Comparison of ENCODE assay signal across 25 cellular contexts in genomic region chr4:121824950-121825349, GRCh38. TPM values are rescaled to one million over a fixed set of nuclear protein-coding genes. Genes with fewer than 3 reads are reported as not detected.
DNase-seq lines count a peak whose midpoint lies in the region; ATAC-seq, FAIRE-seq and TF ChIP-seq lines count a peak whose summit lies in the region.
"Had no signal": no experiment of that assay in that cellular context is flagged by ENCODE, and none has a peak within 500 bp of the region (broad histone marks: within the 10 kb centered on the region; RNA-seq: fewer than 3 reads in every experiment).

No MANE protein-coding gene starts in this region.

- H4K20me1 ChIP-seq in smooth muscle cell (ENCODE audit: low read depth) = no peaks in the 10 kb centered on the region

- peak; percentile 18 for FAIRE-seq in GM18507 (lab: Jason Lieb, UNC)

- H3K36me3 Mint-ChIP-seq in CD8-positive, alpha-beta memory T cell = peaks cover 0 to 21% (median 0%) of the 10 kb centered on the region in 3 donors
- peaks cover 6% of the 10 kb centered on the region for H3K36me3 Mint-ChIP-seq in nephron (ENCODE audit: low read depth)

- H3K4me3 Mint-ChIP-seq in CD8-positive, alpha-beta memory T cell = peak overlapping the region in 4 of 7 donors; percentile 31 to 71 (median 38)
- H3K4me3 Mint-ChIP-seq in nephron = peak overlapping the region; percentile 60 to 76 (median 72)

- ATAC-seq in HG02763 (IDR thresholded peaks at IDR 0.05; ENCODE audit: unreplicated experiment) = no peak
- ATAC-seq: activated CD8-positive, alpha-beta T cell treated with anti-CD3 and anti-CD28 coated beads for 36 hours; gastroesophageal sphincter; psoas muscle had no signal

- WGBS in smooth muscle cell (ENCODE audit: low lambda C conversion rate) = 77% methylated on average over 2 of the region's 2 CpGs

- H3K27ac ChIP-seq in CD8-positive, alpha-beta memory T cell (ENCODE audit: low read depth, low read length) = no peak overlapping the region
- no peak overlapping the region for H3K27ac ChIP-seq in smooth muscle cell (ENCODE audit: low read depth)

- H3K4me3 ChIP-seq in CD8-positive, alpha-beta memory T cell (ENCODE audit: low read length) = no peak overlapping the region
- H3K4me3 ChIP-seq in adipocyte (ENCODE audit: low read length) (no peak overlapping the region), smooth muscle cell (no peak overlapping the region)

- no peak for DNase-seq in CD8-positive, alpha-beta memory T cell
- DNase-seq in GM18507 (ENCODE audit: extremely low spot score, insufficient read length, low read depth) = no peak
- no peak for DNase-seq in adipocyte (ENCODE audit: low read depth)
- DNase-seq in smooth muscle cell (lab: John Stamatoyannopoulos, UW; ENCODE audit: unreplicated experiment) = no peak
- no peak for DNase-seq in cerebellum (ENCODE audit: low spot score)
- DNase-seq: activated CD4-positive, CD25-positive, alpha-beta regulatory T cell; activated CD8-positive, alpha-beta T cell treated with anti-CD3 and anti-CD28 coated beads for 36 hours; activated naive CD4-positive, alpha-beta T cell treated with Interleukin-2 at 50 U/mL for 16 hours; activated T-cell treated with anti-CD3 and anti-CD28 coated beads, Interleukin-2, amount 50 U/mL, for 1 hour; AML-193; effector CD4-positive, alpha-beta T cell; esophagus squamous epithelium; IMR-90; kidney glomerular epithelial cell; NCI-H1436 treated with DMSO at 0.1 percent for 48 hours; NCI-H2171 treated with DMSO at 0.1 percent for 48 hours; psoas muscle; trophoblast cell had no signal

- H2AFZ ChIP-seq in smooth muscle cell (ENCODE audit: low read depth) = no peak overlapping the region

- H3K4me1 Mint-ChIP-seq in CD8-positive, alpha-beta memory T cell = peaks cover 17 to 32% (median 22%) of the 10 kb centered on the region in 3 donors
- peaks cover 22% of the 10 kb centered on the region for H3K4me1 Mint-ChIP-seq in nephron

- peak overlapping the region in 3 of 8 donors; percentile 35 to 43 (median 38) for H3K27ac Mint-ChIP-seq in CD8-positive, alpha-beta memory T cell
- peak overlapping the region; percentile 18 to 32 (median 28) for H3K27ac Mint-ChIP-seq in nephron

- no peak overlapping the region for H3K4me2 ChIP-seq in smooth muscle cell

- POLR2A ChIA-PET in CD8-positive, alpha-beta memory T cell (lab: Charles Lee) = interaction anchor here (1.5 to 2.2 kb wide), 2 partner anchors 23 to 45 kb away, joined by 3 to 10 read pairs; partner anchors contain the start of genes BBS7 and EXOSC9

- H3K27me3 Mint-ChIP-seq in CD8-positive, alpha-beta memory T cell = peaks cover 0 to 2% of the 10 kb centered on the region in 2 donors
- H3K27me3 Mint-ChIP-seq in nephron (ENCODE audit: low read depth) = no peaks in the 10 kb centered on the region
- H3K27me3 Mint-ChIP-seq: activated CD8-positive, alpha-beta T cell treated with anti-CD3 and anti-CD28 coated beads for 36 hours; central memory CD8-positive, alpha-beta T cell; stimulated activated naive CD8-positive, alpha-beta T cell treated with anti-CD3 and anti-CD28 coated beads, Interleukin-15, Interleukin-2, amounts not matched to agents 100 ng/mL and 50 ng/mL, for 24 hours had no signal

- peak overlapping the region; percentile 22 for H3K9ac ChIP-seq in adipocyte (ENCODE audit: low read length)
- no peak overlapping the region for H3K9ac ChIP-seq in smooth muscle cell (ENCODE audit: low read depth)

- H3F3A ChIP-seq in smooth muscle cell (ENCODE audit: low read depth) = no peaks in the 10 kb centered on the region

- H3K9me3 ChIP-seq in CD8-positive, alpha-beta memory T cell (ENCODE audit: low read length) = no peaks in the 10 kb centered on the region
- H3K9me3 ChIP-seq in adipocyte (ENCODE audit: control insufficient read depth, low read length) (no peaks in the 10 kb centered on the region), smooth muscle cell (replicated peaks; ENCODE audit: low read depth) (no peaks in the 10 kb centered on the region)
- H3K9me3 ChIP-seq: ascending aorta, esophagus squamous epithelium, gastroesophageal sphincter, psoas muscle had no signal

- CTCF ChIA-PET in CD8-positive, alpha-beta memory T cell (lab: Charles Lee) = interaction anchor here (1.2 to 1.6 kb wide), 2 partner anchors 22 to 24 kb away, joined by 3 to 5 read pairs; partner anchors contain the start of gene EXOSC9

- TF ChIP-seq CTCF in nephron (IDR thresholded peaks at IDR 0.05; ENCODE audit: unreplicated experiment in 3 of 3) = no peak
- TF ChIP-seq CTCF in smooth muscle cell (IDR thresholded peaks at IDR 0.05; ENCODE audit: borderline replicate concordance, insufficient read depth, poor library complexity, severe bottlenecking) = no peak

- no peaks in the 10 kb centered on the region for H3K36me3 ChIP-seq in CD8-positive, alpha-beta memory T cell (ENCODE audit: insufficient read depth, low read length)
- H3K36me3 ChIP-seq in adipocyte (ENCODE audit: control insufficient read depth, insufficient read depth, low read length, severe bottlenecking) (peaks cover 12% of the 10 kb centered on the region), smooth muscle cell (ENCODE audit: low read depth) (peaks cover 4% of the 10 kb centered on the region)

- no peaks in the 10 kb centered on the region for H3K9me3 Mint-ChIP-seq in CD8-positive, alpha-beta memory T cell
- no peaks in the 10 kb centered on the region for H3K9me3 Mint-ChIP-seq in nephron
- H3K9me3 Mint-ChIP-seq: activated CD8-positive, alpha-beta T cell treated with anti-CD3 and anti-CD28 coated beads for 36 hours; central memory CD8-positive, alpha-beta T cell; stimulated activated naive CD8-positive, alpha-beta T cell treated with anti-CD3 and anti-CD28 coated beads, Interleukin-15, Interleukin-2, amounts not matched to agents 100 ng/mL and 50 ng/mL, for 24 hours had no signal

- H3K4me1 ChIP-seq in CD8-positive, alpha-beta memory T cell (ENCODE audit: insufficient read depth, low read length) = peaks cover 5% of the 10 kb centered on the region
- H3K4me1 ChIP-seq in adipocyte (ENCODE audit: control insufficient read depth, insufficient read depth, low read length) (peaks cover 23% of the 10 kb centered on the region), smooth muscle cell (ENCODE audit: low read depth) (peaks cover 20% of the 10 kb centered on the region)

- H3K79me2 ChIP-seq in smooth muscle cell (ENCODE audit: low read depth) = peaks cover 24% of the 10 kb centered on the region

- H3K27me3 ChIP-seq in CD8-positive, alpha-beta memory T cell (ENCODE audit: insufficient read depth, low read length, poor library complexity, severe bottlenecking) = no peaks in the 10 kb centered on the region
- H3K27me3 ChIP-seq in adipocyte (replicated peaks; ENCODE audit: control insufficient read depth, insufficient read depth, low read length) = no peaks in the 10 kb centered on the region
- H3K27me3 ChIP-seq in smooth muscle cell (ENCODE audit: low read depth) = no peaks in the 10 kb centered on the region
- H3K27me3 ChIP-seq: ascending aorta, esophagus squamous epithelium, gastroesophageal sphincter had no signal

RNA-seq across cellular contexts. Expression of gene CCNA2, which starts 1.3 kb away (rescaled TPM):
- 10 to 100 TPM; 72.1 to 73.5 TPM for total RNA-seq in CD8-positive, alpha-beta memory T cell
- 0.28 TPM for polyA plus RNA-seq in CD8-positive, alpha-beta memory T cell
- total RNA-seq in smooth muscle cell (21.4 and 22.5 TPM in 2 replicates), cerebellum (17.1 TPM)
- polyA plus RNA-seq in smooth muscle cell = 13.0 and 16.2 TPM in 2 replicates
- total RNA-seq: ascending aorta had no signal

RNA-seq across cellular contexts. Expression of gene EXOSC9, which starts 23.8 kb away (rescaled TPM):
- total RNA-seq in CD8-positive, alpha-beta memory T cell = 10 to 100 TPM; 72.2 to 72.9 TPM
- polyA plus RNA-seq in CD8-positive, alpha-beta memory T cell = 41.7 TPM
- total RNA-seq in smooth muscle cell = 45.1 and 56.2 TPM in 2 replicates
- 27.6 and 31.8 TPM in 2 replicates for polyA plus RNA-seq in smooth muscle cell
- 24.6 TPM for total RNA-seq in cerebellum

RNA-seq across cellular contexts. Expression of gene BBS7, which starts 45.3 kb away (rescaled TPM):
- 10 to 100 TPM; 23.3 to 23.4 TPM for total RNA-seq in CD8-positive, alpha-beta memory T cell
- polyA plus RNA-seq in CD8-positive, alpha-beta memory T cell = 10.8 TPM
- 16.7 and 26.4 TPM in 2 replicates for total RNA-seq in smooth muscle cell
- polyA plus RNA-seq in smooth muscle cell = 17.7 and 19.2 TPM in 2 replicates
- total RNA-seq in cerebellum = 44.0 TPM

RNA-seq across cellular contexts. Expression of gene SMIM43, which starts 60.0 kb away (rescaled TPM):
- total RNA-seq in CD8-positive, alpha-beta memory T cell = under 1 TPM; 0.44 to 0.47 TPM
- polyA plus RNA-seq in CD8-positive, alpha-beta memory T cell = 0.23 TPM
- total RNA-seq in smooth muscle cell (not detected in 2 replicates), cerebellum (not detected)
- not detected in 2 replicates for polyA plus RNA-seq in smooth muscle cell
- total RNA-seq: activated CD8-positive, alpha-beta T cell treated with anti-CD3 and anti-CD28 coated beads for 36 hours; ascending aorta; mesenteric fat pad; psoas muscle had no signal
